8 cellular contexts compared by ENCODE assay signal in the genomic region with DNA sequence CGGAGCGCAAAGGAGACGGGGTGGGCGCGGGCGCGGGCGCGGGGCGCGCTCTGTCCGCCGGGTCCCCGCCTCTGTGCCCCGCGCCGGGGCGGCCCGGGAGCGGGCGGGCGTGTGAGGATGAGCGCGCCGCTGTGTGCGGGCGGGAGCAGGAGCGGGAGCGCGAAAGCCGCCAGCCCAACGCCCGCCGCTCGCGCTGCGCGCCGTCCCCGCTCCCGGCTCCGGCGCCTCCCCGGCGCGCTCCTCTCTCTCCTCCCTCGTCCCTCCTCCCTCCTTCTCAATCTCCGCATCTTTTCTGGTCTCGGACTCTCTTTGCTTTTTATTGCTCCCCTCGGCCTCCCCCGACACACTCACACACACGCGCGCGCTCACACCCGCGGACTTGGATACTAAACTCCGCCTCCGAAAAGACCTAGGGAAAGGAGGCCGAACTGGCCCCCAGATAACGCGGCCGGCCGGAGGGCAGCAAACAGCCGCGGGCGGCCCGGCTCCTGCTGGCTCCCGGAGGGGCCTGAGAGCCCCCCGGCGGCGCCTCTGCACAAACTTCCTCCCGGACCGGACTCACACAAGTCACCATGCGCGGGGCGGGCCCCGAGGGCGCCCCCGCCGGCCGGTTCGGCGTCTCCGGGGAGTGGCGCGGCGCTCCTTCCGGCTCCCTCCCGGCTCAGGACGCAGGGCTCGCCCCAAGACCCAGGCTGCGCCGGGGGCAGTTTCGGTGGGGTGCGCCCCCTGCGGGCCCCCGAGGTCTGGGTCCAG. TPM values are rescaled to one million over a fixed set of nuclear protein-coding genes. Genes with fewer than 3 reads are reported as not detected.
A peak's percentile ranks its signal among the peaks of the same experiment; 100 is the strongest.
DNase-seq lines count a peak whose midpoint lies in the region; ATAC-seq and TF ChIP-seq lines count a peak whose summit lies in the region.

A gene with protein sequence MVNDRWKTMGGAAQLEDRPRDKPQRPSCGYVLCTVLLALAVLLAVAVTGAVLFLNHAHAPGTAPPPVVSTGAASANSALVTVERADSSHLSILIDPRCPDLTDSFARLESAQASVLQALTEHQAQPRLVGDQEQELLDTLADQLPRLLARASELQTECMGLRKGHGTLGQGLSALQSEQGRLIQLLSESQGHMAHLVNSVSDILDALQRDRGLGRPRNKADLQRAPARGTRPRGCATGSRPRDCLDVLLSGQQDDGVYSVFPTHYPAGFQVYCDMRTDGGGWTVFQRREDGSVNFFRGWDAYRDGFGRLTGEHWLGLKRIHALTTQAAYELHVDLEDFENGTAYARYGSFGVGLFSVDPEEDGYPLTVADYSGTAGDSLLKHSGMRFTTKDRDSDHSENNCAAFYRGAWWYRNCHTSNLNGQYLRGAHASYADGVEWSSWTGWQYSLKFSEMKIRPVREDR (minus strand): TSS at position 596 of the 753 bp plus-strand sequence. CDS start 640 bp downstream, outside the sequence.

- POLR2A ChIA-PET in CD8-positive, alpha-beta T cell (lab: Charles Lee): no interaction called here

- CTCF ChIA-PET in CD8-positive, alpha-beta T cell (lab: Charles Lee): no interaction called here

- peaks cover 7% of the 10 kb centered on the region for H3K4me1 Mint-ChIP-seq in CD8-positive, alpha-beta T cell (ENCODE audit: low read depth)

- no peaks in the 10 kb centered on the region for H3K9me3 Mint-ChIP-seq in CD8-positive, alpha-beta T cell

- TF ChIP-seq CTCF in heart right ventricle (IDR thresholded peaks at IDR 0.05): peak in 7 of 9 donors; percentile 13 to 46 (median 38)
- no peak for TF ChIP-seq CTCF in CD8-positive, alpha-beta T cell (IDR thresholded peaks at IDR 0.05)

- H3K36me3 ChIP-seq in HUES64 (ENCODE audit: insufficient read depth, low read length): no peaks in the 10 kb centered on the region
- no peaks in the 10 kb centered on the region for H3K36me3 ChIP-seq in heart right ventricle
- no peaks in the 10 kb centered on the region for H3K36me3 ChIP-seq in CD8-positive, alpha-beta T cell (ENCODE audit: insufficient read depth, low read length)

- no peak within 1 kb of the TSS for H3K27ac ChIP-seq in HUES64 (ENCODE audit: low read depth, low read length)
- H3K27ac ChIP-seq in heart right ventricle: no peak within 1 kb of the TSS
- H3K27ac ChIP-seq in skin epidermis: no peak within 1 kb of the TSS
- H3K27ac ChIP-seq in CD8-positive, alpha-beta T cell (ENCODE audit: low read depth, low read length): no peak within 1 kb of the TSS

- peaks cover 56% of the 10 kb centered on the region for H3K27me3 ChIP-seq in HUES64 (ENCODE audit: insufficient read depth, low read length)
- peaks cover 37 to 96% (median 93%) of the 10 kb centered on the region in 7 donors for H3K27me3 ChIP-seq in heart right ventricle
- H3K27me3 ChIP-seq in CD8-positive, alpha-beta T cell (ENCODE audit: insufficient read depth, low read length): peaks cover 6% of the 10 kb centered on the region

- DNase-seq in ELF-1 (ENCODE audit: low read depth, low spot score) (peak; percentile 71), heart right ventricle (no peak), NCI-H1436 (lab: John Stamatoyannopoulos, UW) (no peak)
- DNase-seq in activated CD4-positive, alpha-beta T cell treated with anti-CD3 and anti-CD28 coated beads, Interleukin-2, amount 50 U/mL, for 48 hours: peak; percentile 30 to 38
- no peak for DNase-seq in CD8-positive, alpha-beta T cell

- H3K36me3 Mint-ChIP-seq in CD8-positive, alpha-beta T cell: no peaks in the 10 kb centered on the region

- ATAC-seq in heart right ventricle (peak in 5 of 8 donors; percentile 26 to 42 (median 33)), HG03097 (IDR thresholded peaks at IDR 0.05; ENCODE audit: low FRiP score, unreplicated experiment) (no peak)
- no peak for ATAC-seq in CD8-positive, alpha-beta T cell

- no peak within 1 kb of the TSS for H3K4me3 Mint-ChIP-seq in CD8-positive, alpha-beta T cell

- WGBS in HUES64: under 1% methylated on average over 98 of the region's 98 CpGs
- 1% methylated on average over 90 to 97 of the region's 98 CpGs for WGBS in heart right ventricle, 2 donors

- intact Hi-C loops in heart right ventricle (cut with DNase I): loop anchor here in 3 of 10 donors (5.0 to 10.0 kb wide), 3 partner anchors 67 to 237 kb away; no protein-coding TSS in a partner anchor
- intact Hi-C loops in CD8-positive, alpha-beta T cell (cut with DNase I, micrococcal nuclease): no loop called here

- peaks cover 51% of the 10 kb centered on the region for H3K27me3 Mint-ChIP-seq in CD8-positive, alpha-beta T cell (ENCODE audit: low read depth)

- H3K4me1 ChIP-seq in HUES64 (ENCODE audit: insufficient read depth, low read length): peaks cover 16% of the 10 kb centered on the region
- H3K4me1 ChIP-seq in heart right ventricle: peaks cover 3 to 44% (median 22%) of the 10 kb centered on the region in 9 donors
- peaks cover 10% of the 10 kb centered on the region for H3K4me1 ChIP-seq in CD8-positive, alpha-beta T cell (ENCODE audit: insufficient read depth, low read length)

- peak within 1 kb of the TSS; percentile 42; the same call in 1 of the 2 replicates for H3K9ac ChIP-seq in HUES64 (ENCODE audit: low read depth, low read length)

- no peaks in the 10 kb centered on the region for H3K9me3 ChIP-seq in HUES64 (ENCODE audit: insufficient read depth, low read depth, low read length)
- H3K9me3 ChIP-seq in heart right ventricle: no peaks in the 10 kb centered on the region
- no peaks in the 10 kb centered on the region for H3K9me3 ChIP-seq in CD8-positive, alpha-beta T cell (ENCODE audit: low read length)

- H3K4me3 ChIP-seq in HUES64 (ENCODE audit: low read length) (peak within 1 kb of the TSS; percentile 69), heart right ventricle (peak within 1 kb of the TSS; percentile 33 to 54 (median 52)), skin epidermis (peak within 1 kb of the TSS; percentile 12 to 46 (median 29))
- no peak within 1 kb of the TSS for H3K4me3 ChIP-seq in CD8-positive, alpha-beta T cell (ENCODE audit: low read depth, low read length)

- H3K27ac Mint-ChIP-seq in CD8-positive, alpha-beta T cell: no peak within 1 kb of the TSS

RNA-seq across cellular contexts. Expression of the gene that starts here (rescaled TPM):
- polyA plus RNA-seq in HUES64 (2013, experiment 1 of 2): 3.4 TPM
- polyA plus RNA-seq in HUES64 (2013, experiment 2 of 2): 6.0 TPM
- total RNA-seq in heart right ventricle: 1 to 10 TPM in 4 of 10 donors, under 1 TPM in 6; 0.16 to 5.8 (median 0.74) TPM
- polyA plus RNA-seq in heart right ventricle: 1 to 10 TPM; 2.0 to 3.9 TPM
- not detected for total RNA-seq in CD8-positive, alpha-beta T cell

Comparison
In these comparisons a context has a peak if more than half of its experiments do, and no peak if none do; other contexts are left out.
1. DNase-seq: peak in ELF-1 (single experiment) and activated CD4-positive, alpha-beta T cell treated with anti-CD3 and anti-CD28 coated beads, Interleukin-2, amount 50 U/mL, for 48 hours (2 of 2); none in heart right ventricle (0 of 2), CD8-positive, alpha-beta T cell (0 of 7) and NCI-H1436 (single experiment).
2. ATAC-seq: peak in heart right ventricle (5 of 8); none in CD8-positive, alpha-beta T cell (single experiment) and HG03097 (single experiment).